ENCODE assay signal across 8 cellular contexts in the genomic region with DNA sequence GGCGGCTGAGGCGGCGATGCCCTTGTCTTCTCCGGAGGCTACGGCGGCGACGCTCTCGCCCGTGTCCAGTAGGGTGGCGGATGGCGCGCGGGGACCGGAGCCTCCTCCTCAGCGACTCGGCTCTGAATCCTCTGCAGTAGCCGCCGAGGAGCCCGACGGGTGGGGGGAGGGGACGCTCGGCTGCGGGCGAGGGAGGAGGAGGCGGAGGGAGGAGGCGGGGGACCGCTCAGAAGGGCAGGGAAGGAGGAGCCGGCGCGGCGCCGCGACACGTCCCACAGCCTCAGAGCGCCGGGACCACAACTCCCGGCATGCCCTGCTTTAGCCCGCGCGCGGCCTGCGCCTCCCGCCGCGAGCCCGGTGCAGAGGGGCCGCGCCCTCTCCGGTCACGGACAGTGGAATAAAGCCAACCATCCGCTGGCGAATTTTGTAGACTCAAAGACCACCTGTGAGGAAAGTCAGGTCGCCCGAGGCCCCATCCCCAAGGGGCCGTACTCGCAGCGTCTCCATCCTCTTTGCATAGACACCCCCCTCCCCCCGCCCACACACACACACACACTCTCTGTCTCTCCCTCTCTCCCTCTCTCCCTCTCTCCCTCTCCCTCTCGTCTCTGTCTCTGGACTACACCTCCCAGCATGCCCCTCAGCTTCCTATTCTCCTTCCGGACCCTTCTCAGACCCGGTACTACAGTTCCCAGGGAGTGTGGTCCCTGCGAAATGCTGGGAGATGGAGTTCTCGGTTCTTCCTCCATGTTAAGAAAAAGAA. TPM values are rescaled to one million over a fixed set of nuclear protein-coding genes. Genes with fewer than 3 reads are reported as not detected.
A peak's percentile ranks its signal among the peaks of the same experiment; 100 is the strongest.
DNase-seq lines count a peak whose midpoint lies in the region; ATAC-seq and TF ChIP-seq lines count a peak whose summit lies in the region.

A gene with protein sequence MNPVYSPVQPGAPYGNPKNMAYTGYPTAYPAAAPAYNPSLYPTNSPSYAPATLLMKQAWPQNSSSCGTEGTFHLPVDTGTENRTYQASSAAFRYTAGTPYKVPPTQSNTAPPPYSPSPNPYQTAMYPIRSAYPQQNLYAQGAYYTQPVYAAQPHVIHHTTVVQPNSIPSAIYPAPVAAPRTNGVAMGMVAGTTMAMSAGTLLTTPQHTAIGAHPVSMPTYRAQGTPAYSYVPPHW (minus strand): TSS at position 157 of the 763 bp plus-strand sequence. CDS start 129,638 bp downstream, outside the sequence.

- H3K4me1 Mint-ChIP-seq in CD4-positive, alpha-beta memory T cell: peaks cover 22 to 39% (median 31%) of the 10 kb centered on the region in 4 donors
- H3K4me1 Mint-ChIP-seq in activated CD4-positive, alpha-beta memory T cell treated with anti-CD3 and anti-CD28 coated beads for 36 hours (ENCODE audit: low read depth): peaks cover 29% of the 10 kb centered on the region

- no peaks in the 10 kb centered on the region for H3K27me3 Mint-ChIP-seq in CD4-positive, alpha-beta memory T cell
- H3K27me3 Mint-ChIP-seq in activated CD4-positive, alpha-beta memory T cell treated with anti-CD3 and anti-CD28 coated beads for 36 hours: no peaks in the 10 kb centered on the region

- peak; percentile 91 to 95 (median 92) for DNase-seq in CD4-positive, alpha-beta memory T cell
- DNase-seq in HK-2 (ENCODE audit: unreplicated experiment) (peak; percentile 91), NCI-H82 treated with DMSO at 0.1 percent for 48 hours (lab: John Stamatoyannopoulos, UW; ENCODE audit: unreplicated experiment) (peak; percentile 87), dorsolateral prefrontal cortex (peak; percentile 92 to 98 (median 96))
- DNase-seq in activated CD4-positive, alpha-beta memory T cell treated with anti-CD3 and anti-CD28 coated beads for 36 hours: peak; percentile 95
- peak; percentile 91 for DNase-seq in stimulated activated CD4-positive, alpha-beta T cell treated with anti-CD3 and anti-CD28 coated beads, Interleukin-4, amount 100 ng/mL, for 24 hours

- intact Hi-C loops in CD4-positive, alpha-beta memory T cell (cut with micrococcal nuclease): loop anchor here (1.0 to 10.0 kb wide), 6 partner anchors 49 to 997 kb away; partner anchors contain the start of genes COA4, PAAF1, POLD3 and RAB6A
- intact Hi-C loops in activated CD4-positive, alpha-beta memory T cell treated with anti-CD3 and anti-CD28 coated beads for 36 hours (cut with micrococcal nuclease): loop anchor here (1.0 to 2.0 kb wide), 4 partner anchors 19 to 800 kb away; partner anchors contain the start of genes C2CD3, PGM2L1 and PPME1
- intact Hi-C loops in dorsolateral prefrontal cortex (cut with DNase I): loop anchor here (1.0 to 10.0 kb wide), 5 partner anchors 66 to 196 kb away; no protein-coding TSS in a partner anchor

- peak within 1 kb of the TSS; percentile 78 for H3K27ac ChIP-seq in CD4-positive, alpha-beta memory T cell (ENCODE audit: low read depth, low read length)
- H3K27ac ChIP-seq in dorsolateral prefrontal cortex (peak within 1 kb of the TSS; percentile 81 to 98 (median 94)), liver (ENCODE audit: low read depth in 1 of 2, low read length in 2 of 2) (peak within 1 kb of the TSS; percentile 68 to 91)

- H3K36me3 Mint-ChIP-seq in CD4-positive, alpha-beta memory T cell: peaks cover 0 to 11% of the 10 kb centered on the region in 2 donors
- H3K36me3 Mint-ChIP-seq in activated CD4-positive, alpha-beta memory T cell treated with anti-CD3 and anti-CD28 coated beads for 36 hours: no peaks in the 10 kb centered on the region

- CTCF ChIA-PET in CD4-positive, alpha-beta memory T cell (lab: Charles Lee; ENCODE audit: partially characterized antibody): interaction anchor here (0.6 to 1.4 kb wide), 4 partner anchors 28 to 170 kb away, joined by 3 to 7 read pairs (median 4); no protein-coding TSS in a partner anchor
- CTCF ChIA-PET in activated CD4-positive, alpha-beta memory T cell treated with anti-CD3 and anti-CD28 coated beads for 36 hours (lab: Charles Lee): interaction anchor here (0.9 to 1.5 kb wide), 4 partner anchors 10 to 247 kb away, joined by 3 to 6 read pairs (median 4); no protein-coding TSS in a partner anchor

- H3K4me3 Mint-ChIP-seq in CD4-positive, alpha-beta memory T cell: peak within 1 kb of the TSS; percentile 92 to 96 (median 94)
- H3K4me3 Mint-ChIP-seq in activated CD4-positive, alpha-beta memory T cell treated with anti-CD3 and anti-CD28 coated beads for 36 hours: peak within 1 kb of the TSS; percentile 86

- peak within 1 kb of the TSS; percentile 54 to 97 for H3K9ac ChIP-seq in liver (ENCODE audit: low read depth in 1 of 2, low read length in 2 of 2)

- TF ChIP-seq CTCF in dorsolateral prefrontal cortex (IDR thresholded peaks at IDR 0.05 in 54 of 56, conservative IDR thresholded peaks at IDR 0.05 in 2 of 56; ENCODE audit: low read depth in 1 of 56, partially characterized antibody in 56 of 56): peak in 38 of 56 donors; percentile 1 to 47 (median 20)
- peak; percentile 12 for TF ChIP-seq CTCF in liver (IDR thresholded peaks at IDR 0.05; ENCODE audit: low read depth, low read length, missing input control)

- peak within 1 kb of the TSS; percentile 92 to 98 (median 96) for H3K27ac Mint-ChIP-seq in CD4-positive, alpha-beta memory T cell
- H3K27ac Mint-ChIP-seq in activated CD4-positive, alpha-beta memory T cell treated with anti-CD3 and anti-CD28 coated beads for 36 hours: peak within 1 kb of the TSS; percentile 84

- no peaks in the 10 kb centered on the region for H3K27me3 ChIP-seq in CD4-positive, alpha-beta memory T cell (ENCODE audit: insufficient read depth, low read length)
- H3K27me3 ChIP-seq in dorsolateral prefrontal cortex (no peaks in the 10 kb centered on the region), liver (ENCODE audit: control insufficient read depth in 4 of 4, insufficient read depth in 4 of 4, low read length in 3 of 4) (no peaks in the 10 kb centered on the region)

- H3K36me3 ChIP-seq in CD4-positive, alpha-beta memory T cell (ENCODE audit: insufficient read depth, low read length): no peaks in the 10 kb centered on the region
- no peaks in the 10 kb centered on the region for H3K36me3 ChIP-seq in liver (ENCODE audit: control insufficient read depth in 4 of 4, insufficient read depth in 3 of 4, low read depth in 1 of 4, low read length in 3 of 4)

- POLR2A ChIA-PET in CD4-positive, alpha-beta memory T cell (lab: Charles Lee; ENCODE audit: partially characterized antibody): interaction anchor here (0.6 to 3.1 kb wide), 15 partner anchors 13 to 995 kb away, joined by 3 to 15 read pairs (median 3); partner anchors contain the start of genes C2CD3, LIPT2, PPME1 and RAB6A
- POLR2A ChIA-PET in activated CD4-positive, alpha-beta memory T cell treated with anti-CD3 and anti-CD28 coated beads for 36 hours (lab: Charles Lee): interaction anchor here (0.6 to 0.7 kb wide), 5 partner anchors 13 to 233 kb away, joined by 3 to 5 read pairs (median 3); no protein-coding TSS in a partner anchor

- H3K4me1 ChIP-seq in CD4-positive, alpha-beta memory T cell (ENCODE audit: insufficient read depth, low read length): peaks cover 24% of the 10 kb centered on the region
- peaks cover 3 to 19% (median 11%) of the 10 kb centered on the region in 4 donors for H3K4me1 ChIP-seq in liver (ENCODE audit: control insufficient read depth in 4 of 4, insufficient read depth in 4 of 4, low read length in 3 of 4)

- H3K4me3 ChIP-seq in CD4-positive, alpha-beta memory T cell (ENCODE audit: low read length in 2 of 2): peak within 1 kb of the TSS; percentile 54 to 94
- peak within 1 kb of the TSS; percentile 65 to 100 (median 87) for H3K4me3 ChIP-seq in dorsolateral prefrontal cortex
- H3K4me3 ChIP-seq in liver (ENCODE audit: low read depth in 1 of 3, low read length in 3 of 3): peak within 1 kb of the TSS; percentile 92 to 97 (median 96)

- H3K9me3 ChIP-seq in CD4-positive, alpha-beta memory T cell (ENCODE audit: control insufficient read depth in 1 of 2, low read length in 2 of 2): no peaks in the 10 kb centered on the region
- no peaks in the 10 kb centered on the region for H3K9me3 ChIP-seq in liver (ENCODE audit: control insufficient read depth in 4 of 4, low read length in 3 of 4)

- no peaks in the 10 kb centered on the region for H3K9me3 Mint-ChIP-seq in CD4-positive, alpha-beta memory T cell
- H3K9me3 Mint-ChIP-seq in activated CD4-positive, alpha-beta memory T cell treated with anti-CD3 and anti-CD28 coated beads for 36 hours: no peaks in the 10 kb centered on the region

- WGBS in liver: under 1% methylated on average over 64 of the region's 64 CpGs

- peak; percentile 20 to 36 for TF ChIP-seq RAD21 in liver (IDR thresholded peaks at IDR 0.05)

- ATAC-seq in GM19438 (IDR thresholded peaks at IDR 0.05; ENCODE audit: low read depth, unreplicated experiment): peak; percentile 85

TF ChIP-seq in liver, 16 proteins besides CTCF, POLR2A, EP300 and RAD21 (continues in another document):
- TF ChIP-seq SP1 (IDR thresholded peaks at IDR 0.05): peak; percentile 66
- TF ChIP-seq FOXA1 (IDR thresholded peaks at IDR 0.05): no peak
- TF ChIP-seq, protein P1, sequence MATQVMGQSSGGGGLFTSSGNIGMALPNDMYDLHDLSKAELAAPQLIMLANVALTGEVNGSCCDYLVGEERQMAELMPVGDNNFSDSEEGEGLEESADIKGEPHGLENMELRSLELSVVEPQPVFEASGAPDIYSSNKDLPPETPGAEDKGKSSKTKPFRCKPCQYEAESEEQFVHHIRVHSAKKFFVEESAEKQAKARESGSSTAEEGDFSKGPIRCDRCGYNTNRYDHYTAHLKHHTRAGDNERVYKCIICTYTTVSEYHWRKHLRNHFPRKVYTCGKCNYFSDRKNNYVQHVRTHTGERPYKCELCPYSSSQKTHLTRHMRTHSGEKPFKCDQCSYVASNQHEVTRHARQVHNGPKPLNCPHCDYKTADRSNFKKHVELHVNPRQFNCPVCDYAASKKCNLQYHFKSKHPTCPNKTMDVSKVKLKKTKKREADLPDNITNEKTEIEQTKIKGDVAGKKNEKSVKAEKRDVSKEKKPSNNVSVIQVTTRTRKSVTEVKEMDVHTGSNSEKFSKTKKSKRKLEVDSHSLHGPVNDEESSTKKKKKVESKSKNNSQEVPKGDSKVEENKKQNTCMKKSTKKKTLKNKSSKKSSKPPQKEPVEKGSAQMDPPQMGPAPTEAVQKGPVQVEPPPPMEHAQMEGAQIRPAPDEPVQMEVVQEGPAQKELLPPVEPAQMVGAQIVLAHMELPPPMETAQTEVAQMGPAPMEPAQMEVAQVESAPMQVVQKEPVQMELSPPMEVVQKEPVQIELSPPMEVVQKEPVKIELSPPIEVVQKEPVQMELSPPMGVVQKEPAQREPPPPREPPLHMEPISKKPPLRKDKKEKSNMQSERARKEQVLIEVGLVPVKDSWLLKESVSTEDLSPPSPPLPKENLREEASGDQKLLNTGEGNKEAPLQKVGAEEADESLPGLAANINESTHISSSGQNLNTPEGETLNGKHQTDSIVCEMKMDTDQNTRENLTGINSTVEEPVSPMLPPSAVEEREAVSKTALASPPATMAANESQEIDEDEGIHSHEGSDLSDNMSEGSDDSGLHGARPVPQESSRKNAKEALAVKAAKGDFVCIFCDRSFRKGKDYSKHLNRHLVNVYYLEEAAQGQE (IDR thresholded peaks at IDR 0.05): peak; percentile 81

RNA-seq across cellular contexts. Expression of the gene that starts here (rescaled TPM):
- total RNA-seq in CD4-positive, alpha-beta memory T cell: 10 to 100 TPM; 21.9 to 22.7 TPM
- 1 to 10 TPM in 1 of 2 donors, under 1 TPM in 1; 0.61 to 3.5 TPM for polyA plus RNA-seq in CD4-positive, alpha-beta memory T cell
- 10 to 100 TPM; 12.2 TPM for total RNA-seq in activated CD4-positive, alpha-beta memory T cell treated with anti-CD3 and anti-CD28 coated beads for 36 hours
- total RNA-seq in dorsolateral prefrontal cortex (100 to 1,000 TPM; 120 to 211 (median 149) TPM), liver (10 to 100 TPM in 1 of 2 donors, 1 to 10 TPM in 1; 9.0 to 14.6 TPM)
- polyA plus RNA-seq in liver: 1 to 10 TPM; 4.8 to 9.2 TPM

Comparison
In these comparisons a context has a peak if more than half of its experiments do, and no peak if none do; other contexts are left out.
1. Peak in every context shown above with its lines: DNase-seq, ATAC-seq, H3K4me3 ChIP-seq and H3K27ac ChIP-seq.
2. RNA of the gene that starts here (total RNA-seq): 120 to 211 TPM in dorsolateral prefrontal cortex; 21.9 to 22.7 TPM in CD4-positive, alpha-beta memory T cell, 9.0 to 14.6 TPM in liver and 12.2 TPM in activated CD4-positive, alpha-beta memory T cell treated with anti-CD3 and anti-CD28 coated beads for 36 hours; every median in the first group is over 4 times any median in the second.